Comparison of ENCODE assay signal across 10 cellular contexts in genomic region chr15:68335251-68335650, GRCh38. TPM values are rescaled to one million over a fixed set of nuclear protein-coding genes. Genes with fewer than 3 reads are reported as not detected.
DNase-seq lines count a peak whose midpoint lies in the region; ATAC-seq and TF ChIP-seq lines count a peak whose summit lies in the region.
"Had no signal": no experiment of that assay in that cellular context is flagged by ENCODE, and none has a peak within 500 bp of the region (broad histone marks: within the 10 kb centered on the region; RNA-seq: fewer than 3 reads in every experiment).

No MANE protein-coding gene starts in this region.

- POLR2A ChIA-PET in AG04450 (lab: Yijun Ruan, JAX), result interaction anchor here (0.9 to 1.3 kb wide), 2 partner anchors 10 to 17 kb away, joined by 3 to 4 read pairs; no protein-coding TSS in a partner anchor

- WGBS in endodermal cell (ENCODE audit: insufficient coverage in 1 of 2, insufficient read length in 1 of 2), 2 experiments, result 91% methylated on average over 1 of the region's 1 CpG; no CpG with 5 or more reads in 1 of the 2 experiments

- no peak overlapping the region for H3K9ac ChIP-seq in endodermal cell (ENCODE audit: extremely low read depth, low read length, poor library complexity, severe bottlenecking)

- H3K36me3 ChIP-seq in endodermal cell (ENCODE audit: control insufficient read depth, insufficient read depth, low read length), result no peaks in the 10 kb centered on the region
- H3K36me3 ChIP-seq: left lung had no signal

- H3K4me3 Mint-ChIP-seq in brain (no peak overlapping the region), endodermal cell (no peak overlapping the region)
- H3K4me3 Mint-ChIP-seq: activated CD4-positive, alpha-beta T cell treated with anti-CD3 and anti-CD28 coated beads, Interleukin-2, amount 10 ng/mL, durations not matched to agents 24 days and 14 days had no signal

- H3K9me3 Mint-ChIP-seq in brain, result peaks cover 0 to 6% (median 0%) of the 10 kb centered on the region in 5 experiments
- H3K9me3 Mint-ChIP-seq in endodermal cell, result no peaks in the 10 kb centered on the region
- H3K9me3 Mint-ChIP-seq: activated CD4-positive, alpha-beta T cell treated with anti-CD3 and anti-CD28 coated beads, Interleukin-2, amount 10 ng/mL, durations not matched to agents 24 days and 14 days had no signal

- CTCF ChIA-PET in AG04450 (lab: Charles Lee), result interaction anchor here (0.9 to 1.4 kb wide), 3 partner anchors 29 to 339 kb away, joined by 3 to 4 read pairs (median 3); no protein-coding TSS in a partner anchor

- TF ChIP-seq CTCF in AG04450 (IDR thresholded peaks at IDR 0.05; ENCODE audit: low read depth, low read length), result no peak
- no peak for TF ChIP-seq CTCF in brain (conservative IDR thresholded peaks at IDR 0.05)
- no peak for TF ChIP-seq CTCF in endodermal cell (conservative IDR thresholded peaks at IDR 0.05)

- H3K27me3 ChIP-seq in AG04450 (ENCODE audit: control insufficient read depth, insufficient read depth, low read length), result no peaks in the 10 kb centered on the region
- no peaks in the 10 kb centered on the region for H3K27me3 ChIP-seq in layer of hippocampus (ENCODE audit: control insufficient read depth, insufficient read depth, low read length)
- no peaks in the 10 kb centered on the region for H3K27me3 ChIP-seq in endodermal cell (ENCODE audit: control insufficient read depth, insufficient read depth, low read length, poor library complexity, severe bottlenecking)
- H3K27me3 ChIP-seq: left lung had no signal

- H3K36me3 Mint-ChIP-seq in brain (no peaks in the 10 kb centered on the region), endodermal cell (ENCODE audit: low read depth) (no peaks in the 10 kb centered on the region)

- H3K9me3 ChIP-seq in AG04450 (ENCODE audit: control insufficient read depth, insufficient read depth, low read length) (peaks cover 4% of the 10 kb centered on the region; the same call in 1 of the 2 replicates), endodermal cell (ENCODE audit: control insufficient read depth, low read length) (no peaks in the 10 kb centered on the region)
- H3K9me3 ChIP-seq: left lung had no signal

- H3K4me1 Mint-ChIP-seq in brain, result peaks cover 38% of the 10 kb centered on the region
- peaks cover 15% of the 10 kb centered on the region for H3K4me1 Mint-ChIP-seq in endodermal cell

- ATAC-seq in HG03097 (IDR thresholded peaks at IDR 0.05; ENCODE audit: low FRiP score, unreplicated experiment) (no peak), GM19452 (IDR thresholded peaks at IDR 0.05; ENCODE audit: unreplicated experiment) (no peak)

- H3K27me3 Mint-ChIP-seq in brain (peaks cover 13% of the 10 kb centered on the region), endodermal cell (ENCODE audit: insufficient read depth) (no peaks in the 10 kb centered on the region)

- no peak for DNase-seq in AG04450 (ENCODE audit: low read depth, low spot score)
- DNase-seq in NCI-H1092 treated with DMSO at 0.1 percent for 48 hours (lab: John Stamatoyannopoulos, UW), result peak; percentile 63
- DNase-seq in endodermal cell, result no peak
- no peak for DNase-seq in activated naive CD4-positive, alpha-beta T cell treated with Interleukin-2 at 50 U/mL for 16 hours
- DNase-seq: activated CD4-positive, alpha-beta T cell treated with anti-CD3 and anti-CD28 coated beads, Interleukin-2, amount 10 ng/mL, durations not matched to agents 24 days and 14 days; left lung had no signal

- peaks cover 3% of the 10 kb centered on the region for H3K4me1 ChIP-seq in endodermal cell (ENCODE audit: control insufficient read depth, insufficient read depth, low read length)

- H3K27ac Mint-ChIP-seq in brain (peak overlapping the region in 3 of 5 experiments; percentile 55 to 78 (median 61)), endodermal cell (no peak overlapping the region)
- H3K27ac Mint-ChIP-seq: activated CD4-positive, alpha-beta T cell treated with anti-CD3 and anti-CD28 coated beads, Interleukin-2, amount 10 ng/mL, durations not matched to agents 24 days and 14 days had no signal

- no peak overlapping the region for H3K4me3 ChIP-seq in AG04450 (ENCODE audit: low read depth, low read length)
- no peak overlapping the region for H3K4me3 ChIP-seq in endodermal cell (ENCODE audit: low read length)
- H3K4me3 ChIP-seq: left lung had no signal

- H3K27ac ChIP-seq in AG04450 (ENCODE audit: low read depth, low read length) (peak overlapping the region; percentile 11), layer of hippocampus (ENCODE audit: low read depth, low read length) (peak overlapping the region; percentile 70), endodermal cell (ENCODE audit: low read depth, low read length) (no peak overlapping the region)
- H3K27ac ChIP-seq: left lung had no signal

RNA-seq across cellular contexts. Expression of gene FEM1B, which starts 57.7 kb away (rescaled TPM):
- polyA plus RNA-seq in AG04450 (2011; rRNA removed) (46.5 and 55.1 TPM in 2 replicates), brain (ENCODE audit: insufficient read depth, low read depth, low replicate concordance) (15.5 TPM)
- polyA minus RNA-seq in AG04450 (2011; rRNA and poly(A)+ RNA removed), result 167 and 205 TPM in 2 replicates
- total RNA-seq in endodermal cell, result 10 to 100 TPM; 65.4 to 67.9 TPM
- polyA plus RNA-seq in endodermal cell (2013, experiment 1 of 2), result 36.2 TPM
- polyA plus RNA-seq in endodermal cell (2013, experiment 2 of 2), result 34.3 TPM
